Comparison of ENCODE assay signal across 1 cellular context in the genomic region with DNA sequence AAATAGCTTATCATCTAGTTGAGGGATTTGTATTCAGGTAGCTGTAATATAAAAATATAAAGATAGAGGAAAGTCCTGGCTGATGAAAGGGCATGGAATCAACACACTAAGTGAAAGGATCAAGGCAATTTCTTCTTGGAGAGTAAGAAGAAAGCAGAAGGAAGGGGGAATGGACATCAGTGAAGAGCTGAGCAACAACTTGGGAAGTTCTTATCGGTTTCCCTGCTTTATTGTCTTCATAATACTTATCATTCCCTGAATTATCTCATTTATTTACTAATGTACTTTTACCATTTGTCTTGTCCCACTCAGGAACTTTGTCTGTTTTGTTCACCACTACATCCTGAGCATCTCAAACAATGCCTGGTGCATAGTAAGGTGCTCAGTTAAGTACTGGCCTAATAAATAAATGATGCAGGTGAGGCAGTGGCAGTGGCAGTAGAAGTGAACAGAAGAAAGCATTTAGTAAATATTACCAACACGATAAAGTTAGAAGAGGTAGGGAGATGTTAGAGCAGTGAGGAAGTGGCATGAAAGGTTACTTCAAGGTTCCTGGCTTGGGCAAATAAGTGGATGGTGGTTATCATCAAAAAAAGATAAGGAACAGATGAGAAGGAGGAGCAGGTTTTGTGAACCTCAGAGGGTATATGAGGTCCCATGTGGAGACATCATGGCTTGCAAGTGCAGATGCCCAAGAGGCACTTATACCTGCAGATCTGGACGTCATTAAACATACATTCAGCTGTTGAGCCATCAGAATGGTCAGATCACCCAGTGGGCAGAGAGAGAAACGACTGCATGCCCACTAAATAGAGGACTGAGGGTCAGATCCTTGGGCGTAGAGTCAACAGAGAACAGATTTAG.
TF ChIP-seq lines count a peak whose summit lies in the region.

No MANE protein-coding gene starts in this region.

TF ChIP-seq in HCT116, 20 proteins besides CTCF, POLR2A, EP300 and RAD21:
- no peak for TF ChIP-seq EZH2 (IDR thresholded peaks at IDR 0.05)
- no peak for TF ChIP-seq SRF (IDR thresholded peaks at IDR 0.05; ENCODE audit: low read depth)
- no peak for TF ChIP-seq ELF1 (IDR thresholded peaks at IDR 0.05; ENCODE audit: borderline replicate concordance, low read depth)
- TF ChIP-seq, protein P1, sequence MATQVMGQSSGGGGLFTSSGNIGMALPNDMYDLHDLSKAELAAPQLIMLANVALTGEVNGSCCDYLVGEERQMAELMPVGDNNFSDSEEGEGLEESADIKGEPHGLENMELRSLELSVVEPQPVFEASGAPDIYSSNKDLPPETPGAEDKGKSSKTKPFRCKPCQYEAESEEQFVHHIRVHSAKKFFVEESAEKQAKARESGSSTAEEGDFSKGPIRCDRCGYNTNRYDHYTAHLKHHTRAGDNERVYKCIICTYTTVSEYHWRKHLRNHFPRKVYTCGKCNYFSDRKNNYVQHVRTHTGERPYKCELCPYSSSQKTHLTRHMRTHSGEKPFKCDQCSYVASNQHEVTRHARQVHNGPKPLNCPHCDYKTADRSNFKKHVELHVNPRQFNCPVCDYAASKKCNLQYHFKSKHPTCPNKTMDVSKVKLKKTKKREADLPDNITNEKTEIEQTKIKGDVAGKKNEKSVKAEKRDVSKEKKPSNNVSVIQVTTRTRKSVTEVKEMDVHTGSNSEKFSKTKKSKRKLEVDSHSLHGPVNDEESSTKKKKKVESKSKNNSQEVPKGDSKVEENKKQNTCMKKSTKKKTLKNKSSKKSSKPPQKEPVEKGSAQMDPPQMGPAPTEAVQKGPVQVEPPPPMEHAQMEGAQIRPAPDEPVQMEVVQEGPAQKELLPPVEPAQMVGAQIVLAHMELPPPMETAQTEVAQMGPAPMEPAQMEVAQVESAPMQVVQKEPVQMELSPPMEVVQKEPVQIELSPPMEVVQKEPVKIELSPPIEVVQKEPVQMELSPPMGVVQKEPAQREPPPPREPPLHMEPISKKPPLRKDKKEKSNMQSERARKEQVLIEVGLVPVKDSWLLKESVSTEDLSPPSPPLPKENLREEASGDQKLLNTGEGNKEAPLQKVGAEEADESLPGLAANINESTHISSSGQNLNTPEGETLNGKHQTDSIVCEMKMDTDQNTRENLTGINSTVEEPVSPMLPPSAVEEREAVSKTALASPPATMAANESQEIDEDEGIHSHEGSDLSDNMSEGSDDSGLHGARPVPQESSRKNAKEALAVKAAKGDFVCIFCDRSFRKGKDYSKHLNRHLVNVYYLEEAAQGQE (IDR thresholded peaks at IDR 0.05; ENCODE audit: low read depth), result no peak
- TF ChIP-seq, protein P2, sequence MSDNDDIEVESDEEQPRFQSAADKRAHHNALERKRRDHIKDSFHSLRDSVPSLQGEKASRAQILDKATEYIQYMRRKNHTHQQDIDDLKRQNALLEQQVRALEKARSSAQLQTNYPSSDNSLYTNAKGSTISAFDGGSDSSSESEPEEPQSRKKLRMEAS (IDR thresholded peaks at IDR 0.05), result no peak
- TF ChIP-seq TCF7L2 (IDR thresholded peaks at IDR 0.05; ENCODE audit: borderline replicate concordance, extremely low read depth, insufficient read depth, insufficient read length), result no peak
- TF ChIP-seq, protein P3, sequence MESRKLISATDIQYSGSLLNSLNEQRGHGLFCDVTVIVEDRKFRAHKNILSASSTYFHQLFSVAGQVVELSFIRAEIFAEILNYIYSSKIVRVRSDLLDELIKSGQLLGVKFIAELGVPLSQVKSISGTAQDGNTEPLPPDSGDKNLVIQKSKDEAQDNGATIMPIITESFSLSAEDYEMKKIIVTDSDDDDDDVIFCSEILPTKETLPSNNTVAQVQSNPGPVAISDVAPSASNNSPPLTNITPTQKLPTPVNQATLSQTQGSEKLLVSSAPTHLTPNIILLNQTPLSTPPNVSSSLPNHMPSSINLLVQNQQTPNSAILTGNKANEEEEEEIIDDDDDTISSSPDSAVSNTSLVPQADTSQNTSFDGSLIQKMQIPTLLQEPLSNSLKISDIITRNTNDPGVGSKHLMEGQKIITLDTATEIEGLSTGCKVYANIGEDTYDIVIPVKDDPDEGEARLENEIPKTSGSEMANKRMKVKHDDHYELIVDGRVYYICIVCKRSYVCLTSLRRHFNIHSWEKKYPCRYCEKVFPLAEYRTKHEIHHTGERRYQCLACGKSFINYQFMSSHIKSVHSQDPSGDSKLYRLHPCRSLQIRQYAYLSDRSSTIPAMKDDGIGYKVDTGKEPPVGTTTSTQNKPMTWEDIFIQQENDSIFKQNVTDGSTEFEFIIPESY (IDR thresholded peaks at IDR 0.05; ENCODE audit: extremely low read depth, insufficient replicate concordance, low read length), result no peak
- TF ChIP-seq POLR2AphosphoS5 (IDR thresholded peaks at IDR 0.05; ENCODE audit: low read depth, low read length), result no peak
